Comparison of ENCODE assay signal across 33 cellular contexts in the genomic region with DNA sequence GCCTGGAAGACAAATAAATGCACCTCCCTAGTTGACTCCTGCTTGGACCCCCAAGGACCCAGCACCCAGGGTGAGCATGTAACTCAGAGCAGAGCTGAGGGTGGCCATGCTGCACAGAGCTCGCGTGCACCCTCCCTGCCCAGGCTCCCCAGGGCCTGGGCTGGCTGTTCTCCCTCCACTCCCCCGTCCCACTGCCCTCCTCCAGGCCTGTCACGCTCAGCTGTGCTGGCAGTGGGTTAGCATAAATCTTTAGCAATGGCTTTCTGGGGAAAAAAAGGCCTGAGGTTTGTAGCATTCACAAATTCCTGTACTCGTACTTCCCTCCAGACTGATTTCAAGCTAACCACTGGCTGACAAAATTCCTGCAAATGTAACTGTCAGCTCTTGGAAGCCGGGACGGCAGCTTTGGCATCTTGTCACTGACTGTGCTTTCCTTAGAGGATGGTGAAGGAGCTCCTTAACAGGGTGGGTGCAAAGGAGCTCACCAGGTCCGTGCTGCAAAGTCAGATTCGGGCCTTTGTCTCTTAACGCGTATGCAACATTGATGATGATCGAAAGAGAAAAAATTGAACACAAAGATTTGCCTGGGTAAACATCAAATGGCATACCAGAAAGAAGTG. TPM values are rescaled to one million over a fixed set of nuclear protein-coding genes. Genes with fewer than 3 reads are reported as not detected.
DNase-seq lines count a peak whose midpoint lies in the region; ATAC-seq and TF ChIP-seq lines count a peak whose summit lies in the region.
"Had no signal": no experiment of that assay in that cellular context is flagged by ENCODE, and none has a peak within 500 bp of the region (broad histone marks: within the 10 kb centered on the region; RNA-seq: fewer than 3 reads in every experiment).

No MANE protein-coding gene starts in this region.

- peaks cover 0 to 17% (median 0%) of the 10 kb centered on the region in 3 experiments for H3K27me3 ChIP-seq in neuronal stem cell (ENCODE audit: control insufficient read depth in 3 of 3, insufficient read depth in 3 of 3, low read depth in 1 of 3, low read length in 3 of 3)
- no peaks in the 10 kb centered on the region for H3K27me3 ChIP-seq in upper lobe of left lung
- no peaks in the 10 kb centered on the region for H3K27me3 ChIP-seq in effector memory CD4-positive, alpha-beta T cell (replicated peaks; ENCODE audit: control insufficient read depth, insufficient read depth, low read length, poor library complexity, severe bottlenecking)
- H3K27me3 ChIP-seq: BLaER1 treated with 17β-estradiol and CSF1 and Interleukin-3, amounts not matched to agents 10 nM and 100 nM; breast epithelium; esophagus muscularis mucosa; pancreas had no signal

- H2BK15ac ChIP-seq in neuronal stem cell (ENCODE audit: low read length) = no peak overlapping the region

- no peak overlapping the region for H2BK12ac ChIP-seq in neuronal stem cell (ENCODE audit: low read length)

- H2BK120ac ChIP-seq in neuronal stem cell (ENCODE audit: low read depth, low read length) = no peak overlapping the region

- H3K36me3 ChIP-seq in neuronal stem cell (replicated peaks in 1 of 2; ENCODE audit: control insufficient read depth in 2 of 2, insufficient read depth in 2 of 2, low read length in 2 of 2) (no peaks in the 10 kb centered on the region), upper lobe of left lung (no peaks in the 10 kb centered on the region)
- no peaks in the 10 kb centered on the region for H3K36me3 ChIP-seq in effector memory CD4-positive, alpha-beta T cell (ENCODE audit: control insufficient read depth, insufficient read depth, low read length)
- H3K36me3 ChIP-seq: BLaER1 treated with 17β-estradiol and CSF1 and Interleukin-3, amounts not matched to agents 10 nM and 100 nM; breast epithelium; esophagus muscularis mucosa; pancreas had no signal

- no peak overlapping the region for H2BK5ac ChIP-seq in neuronal stem cell (ENCODE audit: low read length)

- H3K9me3 Mint-ChIP-seq in chondrocyte (ENCODE audit: low read depth) = no peaks in the 10 kb centered on the region
- H3K9me3 Mint-ChIP-seq in type B pancreatic cell = no peaks in the 10 kb centered on the region
- H3K9me3 Mint-ChIP-seq: activated naive CD4-positive, alpha-beta T cell treated with anti-CD3 and anti-CD28 coated beads, Interleukin-2, amount 10 ng/mL, durations not matched to agents 7 days and 5 days; activated T-helper 1 cell treated with anti-CD3 and anti-CD28 coated beads, Interleukin-12 subunit alpha, Interleukin-12 subunit beta, Interleukin-2, Interleukin-4 antibody, amounts not matched to agents 30 ng/mL and 10 ng/mL and 1 ng/mL, durations not matched to agents 14 hours and 24 hours and 36 hours; naive thymus-derived CD8-positive, alpha-beta T cell had no signal

- H3K79me1 ChIP-seq in neuronal stem cell (ENCODE audit: low read depth, low read length) = no peaks in the 10 kb centered on the region

- no peak overlapping the region for H3K9ac ChIP-seq in neuronal stem cell (ENCODE audit: low read depth, low read length, poor library complexity)
- H3K9ac ChIP-seq: BLaER1 treated with 17β-estradiol and CSF1 and Interleukin-3, amounts not matched to agents 10 nM and 100 nM had no signal

- no peak overlapping the region for H4K91ac ChIP-seq in neuronal stem cell (ENCODE audit: low read depth, low read length, poor library complexity)

- H3K27ac Mint-ChIP-seq in chondrocyte (ENCODE audit: unreplicated experiment) = peak overlapping the region; percentile 20
- H3K27ac Mint-ChIP-seq in type B pancreatic cell = no peak overlapping the region
- H3K27ac Mint-ChIP-seq: activated naive CD4-positive, alpha-beta T cell treated with anti-CD3 and anti-CD28 coated beads, Interleukin-2, amount 10 ng/mL, durations not matched to agents 7 days and 5 days; activated T-helper 1 cell treated with anti-CD3 and anti-CD28 coated beads, Interleukin-12 subunit alpha, Interleukin-12 subunit beta, Interleukin-2, Interleukin-4 antibody, amounts not matched to agents 30 ng/mL and 10 ng/mL and 1 ng/mL, durations not matched to agents 14 hours and 24 hours and 36 hours; naive thymus-derived CD8-positive, alpha-beta T cell; T-helper 17 cell had no signal

- no peak overlapping the region for H4K8ac ChIP-seq in neuronal stem cell (ENCODE audit: low read depth, low read length)

- H3K4me3 ChIP-seq in neuronal stem cell (ENCODE audit: low read length in 2 of 2) (no peak overlapping the region), upper lobe of left lung (no peak overlapping the region)
- no peak overlapping the region for H3K4me3 ChIP-seq in effector memory CD4-positive, alpha-beta T cell (ENCODE audit: insufficient read depth, low read depth, low read length, poor library complexity, severe bottlenecking)
- H3K4me3 ChIP-seq: BLaER1 treated with 17β-estradiol and CSF1 and Interleukin-3, amounts not matched to agents 10 nM and 100 nM; GM12878; pancreas; PC-9 had no signal

- TF ChIP-seq CTCF in chondrocyte (IDR thresholded peaks at IDR 0.05) (no peak), upper lobe of left lung (IDR thresholded peaks at IDR 0.05) (no peak), type B pancreatic cell (conservative IDR thresholded peaks at IDR 0.05) (no peak)

- H2AK5ac ChIP-seq in neuronal stem cell (ENCODE audit: low read depth, low read length) = no peak overlapping the region

- H3K18ac ChIP-seq in neuronal stem cell (ENCODE audit: low read length) = peak overlapping the region; percentile 11

- H3K4me1 Mint-ChIP-seq in chondrocyte (ENCODE audit: low read depth) (peaks cover 39% of the 10 kb centered on the region), type B pancreatic cell (ENCODE audit: unreplicated experiment) (peaks cover 25% of the 10 kb centered on the region)
- H3K4me1 Mint-ChIP-seq: activated naive CD4-positive, alpha-beta T cell treated with anti-CD3 and anti-CD28 coated beads, Interleukin-2, amount 10 ng/mL, durations not matched to agents 7 days and 5 days; naive thymus-derived CD8-positive, alpha-beta T cell; T-helper 17 cell had no signal

- H3K9me3 ChIP-seq in neuronal stem cell (replicated peaks in 1 of 2; ENCODE audit: control insufficient read depth in 2 of 2, insufficient read depth in 1 of 2, low read depth in 1 of 2, low read length in 2 of 2) (no peaks in the 10 kb centered on the region), upper lobe of left lung (no peaks in the 10 kb centered on the region)
- H3K9me3 ChIP-seq in effector memory CD4-positive, alpha-beta T cell (ENCODE audit: control insufficient read depth, low read length) = no peaks in the 10 kb centered on the region
- H3K9me3 ChIP-seq: BLaER1 treated with 17β-estradiol and CSF1 and Interleukin-3, amounts not matched to agents 10 nM and 100 nM; breast epithelium; esophagus muscularis mucosa; pancreas had no signal

- H3K36me3 Mint-ChIP-seq in chondrocyte (ENCODE audit: low read depth) = no peaks in the 10 kb centered on the region
- no peaks in the 10 kb centered on the region for H3K36me3 Mint-ChIP-seq in type B pancreatic cell
- H3K36me3 Mint-ChIP-seq: activated naive CD4-positive, alpha-beta T cell treated with anti-CD3 and anti-CD28 coated beads, Interleukin-2, amount 10 ng/mL, durations not matched to agents 7 days and 5 days; naive thymus-derived CD8-positive, alpha-beta T cell had no signal

- peaks cover 10% of the 10 kb centered on the region for H3K27me3 Mint-ChIP-seq in chondrocyte (ENCODE audit: low read depth)
- H3K27me3 Mint-ChIP-seq in type B pancreatic cell = peaks cover 22% of the 10 kb centered on the region

- H3K4me1 ChIP-seq in neuronal stem cell (ENCODE audit: control insufficient read depth in 2 of 2, insufficient read depth in 1 of 2, low read depth in 1 of 2, low read length in 2 of 2) = peaks cover 3 to 8% of the 10 kb centered on the region in 2 donors
- peaks cover 0 to 7% (median 4%) of the 10 kb centered on the region in 4 donors for H3K4me1 ChIP-seq in upper lobe of left lung
- no peaks in the 10 kb centered on the region for H3K4me1 ChIP-seq in effector memory CD4-positive, alpha-beta T cell (ENCODE audit: control insufficient read depth, insufficient read depth, low read length, poor library complexity, severe bottlenecking)
- H3K4me1 ChIP-seq: BLaER1 treated with 17β-estradiol and CSF1 and Interleukin-3, amounts not matched to agents 10 nM and 100 nM; breast epithelium; pancreas had no signal

- no CpG with 5 or more reads among the region's 12 CpGs for WGBS in neuronal stem cell (ENCODE audit: extremely low coverage in 2 of 2, insufficient read length in 2 of 2, insufficient replicate concordance in 1 of 2), 2 donors
- WGBS in upper lobe of left lung, 2 donors = 76 to 77% methylated on average over 10 to 11 of the region's 12 CpGs

- no peak for TF ChIP-seq EP300 in upper lobe of left lung (IDR thresholded peaks at IDR 0.05)

- TF ChIP-seq POLR2A in upper lobe of left lung (IDR thresholded peaks at IDR 0.05) = no peak

- no peak overlapping the region for H3K4me2 ChIP-seq in neuronal stem cell (ENCODE audit: insufficient read depth, low read length, poor library complexity, severe bottlenecking)
- H3K4me2 ChIP-seq: BLaER1 treated with 17β-estradiol and CSF1 and Interleukin-3, amounts not matched to agents 10 nM and 100 nM; PC-9 had no signal

- H3K27ac ChIP-seq in neuronal stem cell (replicated peaks; ENCODE audit: low read length) (no peak overlapping the region), upper lobe of left lung (no peak overlapping the region)
- H3K27ac ChIP-seq in effector memory CD4-positive, alpha-beta T cell (ENCODE audit: insufficient read depth, low read length, poor library complexity, severe bottlenecking) = no peak overlapping the region
- H3K27ac ChIP-seq: BLaER1 treated with 17β-estradiol and CSF1 and Interleukin-3, amounts not matched to agents 10 nM and 100 nM; pancreas; PC-9 had no signal

- no peak overlapping the region for H3K4me3 Mint-ChIP-seq in chondrocyte (ENCODE audit: unreplicated experiment)
- H3K4me3 Mint-ChIP-seq in type B pancreatic cell = no peak overlapping the region
- H3K4me3 Mint-ChIP-seq: activated naive CD4-positive, alpha-beta T cell treated with anti-CD3 and anti-CD28 coated beads, Interleukin-2, amount 10 ng/mL, durations not matched to agents 7 days and 5 days; activated T-helper 1 cell treated with anti-CD3 and anti-CD28 coated beads, Interleukin-12 subunit alpha, Interleukin-12 subunit beta, Interleukin-2, Interleukin-4 antibody, amounts not matched to agents 30 ng/mL and 10 ng/mL and 1 ng/mL, durations not matched to agents 14 hours and 24 hours and 36 hours; naive thymus-derived CD8-positive, alpha-beta T cell; T-helper 17 cell had no signal

- H3K14ac ChIP-seq in neuronal stem cell (ENCODE audit: low read length) = no peak overlapping the region

- ATAC-seq in left cardiac atrium = peak; percentile 19 to 70
- ATAC-seq in upper lobe of left lung (ENCODE audit: low FRiP score in 2 of 2) = peak; percentile 39 to 56
- ATAC-seq: GM12878; naive thymus-derived CD8-positive, alpha-beta T cell; SK-N-SH treated with all-trans-retinoic acid at 6 μM for 48 hours; T-helper 17 cell had no signal

- intact Hi-C loops in left cardiac atrium (cut with DNase I) = no loop called here

- DNase-seq in chondrocyte (ENCODE audit: low spot score) (no peak), left cardiac atrium (no peak), neuronal stem cell (ENCODE audit: low spot score) (no peak), upper lobe of left lung (peak in 1 of 2 donors; percentile 29), NCI-H146 treated with DMSO at 0.1 percent for 48 hours (lab: John Stamatoyannopoulos, UW; ENCODE audit: unreplicated experiment) (no peak), type B pancreatic cell (ENCODE audit: extremely low spot score, unreplicated experiment) (no peak)
- DNase-seq in central memory CD4-positive, alpha-beta T cell = no peak
- no peak for DNase-seq in effector memory CD4-positive, alpha-beta T cell
- DNase-seq: activated CD4-positive, alpha-beta T cell treated with anti-CD3 and anti-CD28 coated beads, Interleukin-2, amount 50 U/mL, for 4 hours; activated CD4-positive, CD25-positive, alpha-beta regulatory T cell; activated CD8-positive, alpha-beta memory T cell treated with anti-CD3 and anti-CD28 coated beads, Interleukin-2, amount 50 U/mL, for 48 hours; activated naive CD4-positive, alpha-beta T cell treated with anti-CD3 and anti-CD28 coated beads, Interleukin-2, amount 10 ng/mL, durations not matched to agents 7 days and 5 days; amniotic stem cell; cortex of kidney; foreskin fibroblast; H7; naive thymus-derived CD8-positive, alpha-beta T cell; NCI-H1417 treated with DMSO at 0.1 percent for 48 hours; NCI-H2081 treated with DMSO at 0.1 percent for 48 hours; NCI-H226; NCI-H69; pancreas; PC-9; T-helper 17 cell; trophoblast cell had no signal

- H2AFZ ChIP-seq in neuronal stem cell (ENCODE audit: low read length) = peak overlapping the region; percentile 2
- H2AFZ ChIP-seq: PC-9 had no signal

- no peak overlapping the region for H3K23ac ChIP-seq in neuronal stem cell (ENCODE audit: low read depth, low read length, poor library complexity)

- H3K4ac ChIP-seq in neuronal stem cell (ENCODE audit: low read length) = no peak overlapping the region

RNA-seq across cellular contexts. Expression of a gene that starts 22.2 kb away (rescaled TPM):
- total RNA-seq in chondrocyte (56.3 to 148 TPM (median 145 TPM) in 3 replicates), left cardiac atrium (10 to 100 TPM; 12.0 to 27.7 TPM), upper lobe of left lung (10 to 100 TPM in 1 of 6 donors, 1 to 10 TPM in 5; 1.0 to 18.9 (median 5.0) TPM), type B pancreatic cell (ENCODE audit: low replicate concordance) (4.2 and 18.9 TPM in 2 replicates)
- 0.20 TPM for polyA plus RNA-seq in neuronal stem cell (2013, experiment 1 of 2)
- 0.11 TPM for polyA plus RNA-seq in neuronal stem cell (2013, experiment 2 of 2)
- total RNA-seq: activated T-helper 1 cell treated with anti-CD3 and anti-CD28 coated beads, Interleukin-12 subunit alpha, Interleukin-12 subunit beta, Interleukin-2, Interleukin-4 antibody, amounts not matched to agents 30 ng/mL and 10 ng/mL and 1 ng/mL, durations not matched to agents 14 hours and 24 hours and 36 hours; lung microvascular endothelial cell; mononuclear cell; naive thymus-derived CD8-positive, alpha-beta T cell; PC-9; T-helper 17 cell had no signal
- polyA plus RNA-seq: naive thymus-derived CD8-positive, alpha-beta T cell had no signal
